9 cellular contexts compared by ENCODE assay signal in genomic region chr9:83623634-83623991, GRCh38. TPM values are rescaled to one million over a fixed set of nuclear protein-coding genes. Genes with fewer than 3 reads are reported as not detected.
A peak's percentile ranks its signal among the peaks of the same experiment; 100 is the strongest.
DNase-seq lines count a peak whose midpoint lies in the region; ATAC-seq, FAIRE-seq and TF ChIP-seq lines count a peak whose summit lies in the region.
"Had no signal": no experiment of that assay in that cellular context is flagged by ENCODE, and none has a peak within 500 bp of the region (broad histone marks: within the 10 kb centered on the region; RNA-seq: fewer than 3 reads in every experiment).

No MANE protein-coding gene starts in this region.

- H4K20me1 ChIP-seq in SK-N-SH (ENCODE audit: insufficient read depth) (no peaks in the 10 kb centered on the region), neural progenitor cell (ENCODE audit: low read depth) (no peaks in the 10 kb centered on the region)

- no peaks in the 10 kb centered on the region for H3K9me3 ChIP-seq in SK-N-SH
- H3K9me3 ChIP-seq in esophagus (ENCODE audit: control insufficient read depth in 2 of 2, insufficient read depth in 1 of 2, low read depth in 1 of 2, low read length in 1 of 2), result no peaks in the 10 kb centered on the region
- no peaks in the 10 kb centered on the region for H3K9me3 ChIP-seq in neural progenitor cell (ENCODE audit: low read depth)

- ATAC-seq in HG03039 (IDR thresholded peaks at IDR 0.05; ENCODE audit: unreplicated experiment), result peak; percentile 15

- H3K9ac ChIP-seq in SK-N-SH, result peak overlapping the region; percentile 90
- peak overlapping the region; percentile 55 for H3K9ac ChIP-seq in neural progenitor cell

- peaks cover 6 to 15% of the 10 kb centered on the region in 2 experiments for H3K36me3 ChIP-seq in SK-N-SH (replicated peaks in 1 of 2; ENCODE audit: control insufficient read depth in 1 of 2, insufficient read depth in 2 of 2, low read length in 1 of 2)
- H3K36me3 ChIP-seq in esophagus (ENCODE audit: control insufficient read depth in 2 of 2, insufficient read depth in 2 of 2, low read length in 1 of 2), result peaks cover 2 to 6% of the 10 kb centered on the region in 2 donors
- H3K36me3 ChIP-seq in neural progenitor cell, result no peaks in the 10 kb centered on the region

- H3K9me2 ChIP-seq in SK-N-SH, result no peaks in the 10 kb centered on the region

- CTCF ChIA-PET in activated naive CD4-positive, alpha-beta T cell treated with anti-CD3 and anti-CD28 coated beads for 36 hours (lab: Charles Lee), result interaction anchor here (0.6 to 2.4 kb wide), 7 partner anchors 20 to 289 kb away, joined by 3 to 12 read pairs (median 5); no protein-coding TSS in a partner anchor
- CTCF ChIA-PET in SK-N-SH (lab: Yijun Ruan, JAX), result interaction anchor here (0.6 to 4.5 kb wide), 8 partner anchors 10 to 424 kb away, joined by 3 to 16 read pairs (median 6); no protein-coding TSS in a partner anchor

- peak overlapping the region; percentile 93 for H3K27ac Mint-ChIP-seq in activated naive CD4-positive, alpha-beta T cell treated with anti-CD3 and anti-CD28 coated beads for 36 hours
- no peak overlapping the region for H3K27ac Mint-ChIP-seq in neural progenitor cell

- TF ChIP-seq POLR2A in H54 (IDR thresholded peaks at IDR 0.05; ENCODE audit: low read depth, low read length), result no peak

- H3K4me1 ChIP-seq in SK-N-SH (ENCODE audit: control insufficient read depth in 1 of 2, insufficient read depth in 2 of 2, low read depth in 1 of 2, low read length in 1 of 2) (peaks cover 0 to 16% of the 10 kb centered on the region in 2 experiments; a peak in 2 of 4 replicates), esophagus (ENCODE audit: control insufficient read depth in 2 of 2, insufficient read depth in 2 of 2, low read length in 1 of 2) (peaks cover 0 to 4% of the 10 kb centered on the region in 2 donors), neural progenitor cell (peaks cover 10% of the 10 kb centered on the region)

- peak overlapping the region; percentile 85 for H2AFZ ChIP-seq in SK-N-SH (ENCODE audit: low read depth)
- peak overlapping the region; percentile 81 for H2AFZ ChIP-seq in neural progenitor cell (replicated peaks)

- TF ChIP-seq CTCF in SK-N-SH (IDR thresholded peaks at IDR 0.05) (no peak), neural progenitor cell (IDR thresholded peaks at IDR 0.05) (no peak)

- peaks cover 9% of the 10 kb centered on the region for H3K36me3 Mint-ChIP-seq in activated naive CD4-positive, alpha-beta T cell treated with anti-CD3 and anti-CD28 coated beads for 36 hours (ENCODE audit: low read depth)
- H3K36me3 Mint-ChIP-seq in neural progenitor cell, result peaks cover 7% of the 10 kb centered on the region

- H3K27me3 ChIP-seq in SK-N-SH (ENCODE audit: insufficient read depth), result no peaks in the 10 kb centered on the region
- H3K27me3 ChIP-seq in esophagus (ENCODE audit: control insufficient read depth in 1 of 2, insufficient read depth in 2 of 2, low read length in 2 of 2), result no peaks in the 10 kb centered on the region
- H3K27me3 ChIP-seq in neural progenitor cell, result no peaks in the 10 kb centered on the region

- FAIRE-seq in H54 (lab: Jason Lieb, UNC), result no peak
- FAIRE-seq: islet of Langerhans had no signal

- no peaks in the 10 kb centered on the region for H3K9me3 Mint-ChIP-seq in activated naive CD4-positive, alpha-beta T cell treated with anti-CD3 and anti-CD28 coated beads for 36 hours
- H3K9me3 Mint-ChIP-seq in neural progenitor cell, result no peaks in the 10 kb centered on the region

- H3K79me2 ChIP-seq in SK-N-SH (ENCODE audit: insufficient read depth) (no peaks in the 10 kb centered on the region), neural progenitor cell (ENCODE audit: low read depth) (peaks cover 4% of the 10 kb centered on the region)

- POLR2A ChIA-PET in SK-N-SH (lab: Yijun Ruan, JAX), result interaction anchor here (0.8 to 2.4 kb wide), 8 partner anchors 8 to 296 kb away, joined by 3 to 11 read pairs (median 4); partner anchors contain the start of gene UBQLN1

- H3K27ac ChIP-seq in SK-N-SH (ENCODE audit: low read depth in 2 of 2, low read length in 1 of 2) (peak overlapping the region; percentile 55 to 93; a peak in 3 of 4 replicates), esophagus (ENCODE audit: low read depth in 2 of 2, low read length in 1 of 2) (peak overlapping the region; percentile 87 to 93), neural progenitor cell (no peak overlapping the region)

- peaks cover 3% of the 10 kb centered on the region for H3F3A ChIP-seq in SK-N-SH (replicated peaks; ENCODE audit: insufficient read depth)
- peaks cover 9% of the 10 kb centered on the region for H3F3A ChIP-seq in neural progenitor cell (ENCODE audit: low read depth)

- intact Hi-C loops in activated naive CD4-positive, alpha-beta T cell treated with anti-CD3 and anti-CD28 coated beads for 36 hours (cut with micrococcal nuclease), result loop anchor here (1.0 to 10.0 kb wide), 7 partner anchors 40 to 694 kb away; partner anchors contain the start of genes GKAP1, HNRNPK, KIF27 and RMI1

- 11% methylated on average over 5 of the region's 5 CpGs for WGBS in SK-N-SH (ENCODE audit: low lambda C conversion rate)
- 1 to 3% methylated on average over 5 of the region's 5 CpGs for WGBS in esophagus, 2 donors

- 0 out of 2 replicates have a peak, but pooled peaks have one; percentile 3 for TF ChIP-seq RAD21 in SK-N-SH (IDR thresholded peaks at IDR 0.05; ENCODE audit: low read length)

- H3K27me3 Mint-ChIP-seq in activated naive CD4-positive, alpha-beta T cell treated with anti-CD3 and anti-CD28 coated beads for 36 hours (ENCODE audit: low read depth), result no peaks in the 10 kb centered on the region
- H3K27me3 Mint-ChIP-seq in neural progenitor cell (ENCODE audit: insufficient read depth, low read depth), result no peaks in the 10 kb centered on the region

- peak overlapping the region; percentile 94 for H3K4me2 ChIP-seq in SK-N-SH
- H3K4me2 ChIP-seq in neural progenitor cell, result peak overlapping the region; percentile 75

- H3K4me3 Mint-ChIP-seq in activated naive CD4-positive, alpha-beta T cell treated with anti-CD3 and anti-CD28 coated beads for 36 hours, result peak overlapping the region; percentile 72
- H3K4me3 Mint-ChIP-seq in neural progenitor cell, result peak overlapping the region; percentile 93

- no peak for TF ChIP-seq EP300 in SK-N-SH (IDR thresholded peaks at IDR 0.05; ENCODE audit: borderline replicate concordance in 1 of 2, low read depth in 1 of 2, low read length in 1 of 2)

- peak overlapping the region; percentile 69 to 80 for H3K4me3 ChIP-seq in SK-N-SH (ENCODE audit: low read depth in 2 of 2, low read length in 1 of 2)
- H3K4me3 ChIP-seq in esophagus (ENCODE audit: low read depth in 1 of 2, low read length in 2 of 2), result peak overlapping the region; percentile 74 to 89
- peak overlapping the region; percentile 76 for H3K4me3 ChIP-seq in neural progenitor cell

- H3K4me1 Mint-ChIP-seq in activated naive CD4-positive, alpha-beta T cell treated with anti-CD3 and anti-CD28 coated beads for 36 hours (ENCODE audit: low read depth), result peaks cover 25% of the 10 kb centered on the region
- peaks cover 19% of the 10 kb centered on the region for H3K4me1 Mint-ChIP-seq in neural progenitor cell

- DNase-seq in activated naive CD4-positive, alpha-beta T cell treated with anti-CD3 and anti-CD28 coated beads for 36 hours, result peak; percentile 13
- no peak for DNase-seq in activated naive CD4-positive, alpha-beta T cell treated with anti-CD3 and anti-CD28 coated beads, Interleukin-2, amount 50 U/mL, for 16 hours
- DNase-seq in SK-N-SH (no peak), neural progenitor cell (ENCODE audit: low spot score) (no peak), H54 (ENCODE audit: insufficient read length, low spot score) (no peak), glomerular visceral epithelial cell (ENCODE audit: extremely low spot score) (no peak)

TF ChIP-seq in SK-N-SH, 30 proteins besides CTCF, POLR2A, EP300 and RAD21 (continues in another document):
- TF ChIP-seq MAX (IDR thresholded peaks at IDR 0.05; ENCODE audit: low read depth) (no peak), FOXM1 (IDR thresholded peaks at IDR 0.05; ENCODE audit: low read depth) (no peak), SMC3 (IDR thresholded peaks at IDR 0.05; ENCODE audit: low read depth, low read length) (no peak), IRF3 (IDR thresholded peaks at IDR 0.05; ENCODE audit: low read depth, low read length) (no peak), CHD2 (IDR thresholded peaks at IDR 0.05; ENCODE audit: low read length, partially characterized antibody) (no peak), SIN3A (IDR thresholded peaks at IDR 0.05; ENCODE audit: borderline replicate concordance, low read depth, low read length) (no peak), EZH2phosphoT487 (IDR thresholded peaks at IDR 0.05; ENCODE audit: borderline replicate concordance, low read depth) (no peak), JUND (IDR thresholded peaks at IDR 0.05) (no peak), FOSL2 (IDR thresholded peaks at IDR 0.05; ENCODE audit: borderline replicate concordance, low read depth) (no peak), GABPA (IDR thresholded peaks at IDR 0.05; ENCODE audit: low read depth) (no peak), RCOR1 (IDR thresholded peaks at IDR 0.05; ENCODE audit: low read length) (no peak), YY1 (IDR thresholded peaks at IDR 0.05; ENCODE audit: low read depth) (no peak)

RNA-seq across cellular contexts. Expression of gene IDNK, which starts 0.7 kb away (rescaled TPM):
- 1 to 10 TPM; 2.7 to 3.2 TPM for total RNA-seq in activated naive CD4-positive, alpha-beta T cell treated with anti-CD3 and anti-CD28 coated beads for 36 hours
- 4.2 and 4.9 TPM in 2 replicates for polyA plus RNA-seq in SK-N-SH (2012; rRNA removed)
- 6.0 and 6.4 TPM in 2 replicates for polyA plus RNA-seq in SK-N-SH (2012; cell fraction: cytosol; rRNA removed)
- polyA plus RNA-seq in SK-N-SH (2012; cell fraction: nucleus; rRNA removed), result 4.3 and 5.0 TPM in 2 replicates
- polyA plus RNA-seq in esophagus, result 1 to 10 TPM; 6.3 to 8.1 TPM
- 3.0 and 9.0 TPM in 2 replicates for total RNA-seq in neural progenitor cell (ENCODE audit: low replicate concordance)
